1 cellular context compared by ENCODE assay signal in the genomic region with DNA sequence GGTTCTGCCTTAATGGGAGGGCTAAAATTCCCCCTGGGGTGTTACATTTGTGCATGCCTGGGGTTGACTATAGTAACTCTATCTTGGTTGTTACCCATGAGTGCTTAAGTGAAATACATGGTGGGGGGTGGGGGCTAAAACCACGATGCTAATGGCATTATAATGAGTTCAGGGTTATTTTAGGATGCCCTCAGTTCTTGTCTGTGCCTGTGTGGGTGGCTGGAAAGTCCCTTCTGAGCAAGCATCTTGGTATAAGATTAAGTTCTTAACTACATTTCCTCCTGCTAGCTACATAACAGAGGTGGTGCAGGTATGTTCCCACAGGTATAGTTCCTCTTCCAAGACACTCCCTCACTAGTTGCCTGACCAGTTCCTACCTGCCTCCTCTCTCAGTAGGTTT.
TF ChIP-seq lines count a peak whose summit lies in the region.

No MANE protein-coding gene starts in this region.

TF ChIP-seq in H1, 55 proteins besides CTCF, POLR2A, EP300 and RAD21 (continued from another document):
- TF ChIP-seq KDM4A (IDR thresholded peaks at IDR 0.05; ENCODE audit: low read depth, low read length, severe bottlenecking) (no peak), SP4 (IDR thresholded peaks at IDR 0.05; ENCODE audit: low read length) (no peak)
TF ChIP-seq in H1: peak in this region for 0.
